8 cellular contexts compared by ENCODE assay signal in genomic region chr3:128487813-128488635, GRCh38. TPM values are rescaled to one million over a fixed set of nuclear protein-coding genes. Genes with fewer than 3 reads are reported as not detected.
DNase-seq lines count a peak whose midpoint lies in the region; ATAC-seq, FAIRE-seq and TF ChIP-seq lines count a peak whose summit lies in the region.

No MANE protein-coding gene starts in this region.

- POLR2A ChIA-PET in MCF 10A (lab: Yijun Ruan, JAX) = interaction anchor here (0.6 kb wide), 1 partner anchor 53 kb away, joined by 3 read pairs; no protein-coding TSS in a partner anchor

- H3K4me1 ChIP-seq in iPS-15b (ENCODE audit: control insufficient read depth, insufficient read depth, low read length) (peaks cover 18% of the 10 kb centered on the region), rectal smooth muscle tissue (ENCODE audit: control insufficient read depth, insufficient read depth, low read length) (peaks cover 8% of the 10 kb centered on the region)

- no peaks in the 10 kb centered on the region for H3K36me3 Mint-ChIP-seq in MCF 10A (ENCODE audit: insufficient read depth, unreplicated experiment)

- CTCF ChIA-PET in MCF 10A (lab: Yijun Ruan, JAX) = no interaction called here

- peak overlapping the region; percentile 64 for H3K4me3 ChIP-seq in iPS-15b (ENCODE audit: low read depth, low read length)
- peak overlapping the region; percentile 72 for H3K4me3 ChIP-seq in rectal smooth muscle tissue (ENCODE audit: low read length)

- H3K27ac ChIP-seq in rectal smooth muscle tissue (ENCODE audit: low read depth, low read length) = no peak overlapping the region

- no peaks in the 10 kb centered on the region for H3K36me3 ChIP-seq in iPS-15b (ENCODE audit: control insufficient read depth, insufficient read depth, low read length)
- H3K36me3 ChIP-seq in rectal smooth muscle tissue (ENCODE audit: control insufficient read depth, insufficient read depth, low read length) = no peaks in the 10 kb centered on the region

- no peak for TF ChIP-seq CTCF in MCF 10A (IDR thresholded peaks at IDR 0.05; ENCODE audit: unreplicated experiment)

- peaks cover 4% of the 10 kb centered on the region for H3K4me1 Mint-ChIP-seq in MCF 10A (ENCODE audit: insufficient read depth, unreplicated experiment)

- no TSS peak for BruUV-seq in MCF 10A (replicated peaks; lab: Mats Ljungman, UMichigan)

- H3K27me3 Mint-ChIP-seq in MCF 10A (ENCODE audit: insufficient read depth, unreplicated experiment) = peaks cover 24% of the 10 kb centered on the region

- no peaks in the 10 kb centered on the region for H3K9me3 ChIP-seq in iPS-15b (ENCODE audit: control insufficient read depth, insufficient read depth, low read length)

- ATAC-seq in GM18873 (IDR thresholded peaks at IDR 0.05; ENCODE audit: low FRiP score, unreplicated experiment) = no peak
- ATAC-seq in HG03442 (IDR thresholded peaks at IDR 0.05; ENCODE audit: unreplicated experiment) = no peak

- H3K9me3 Mint-ChIP-seq in MCF 10A (ENCODE audit: unreplicated experiment) = no peaks in the 10 kb centered on the region

- peak; percentile 77 for DNase-seq in DMS153 treated with DMSO at 0.1 percent for 48 hours (lab: John Stamatoyannopoulos, UW; ENCODE audit: unreplicated experiment)
- DNase-seq in HTR-8/SVneo (ENCODE audit: insufficient read length, low spot score) = peak; percentile 93
- peak; percentile 76 for DNase-seq in MCF 10A (ENCODE audit: unreplicated experiment)

- intact Hi-C loops in MCF 10A (cut with micrococcal nuclease) = no loop called here

- H3K27me3 ChIP-seq in iPS-15b (ENCODE audit: control insufficient read depth, insufficient read depth, low read length) (peaks cover 96% of the 10 kb centered on the region), rectal smooth muscle tissue (ENCODE audit: control insufficient read depth, insufficient read depth, low read length) (peaks cover 79% of the 10 kb centered on the region)

- H3K4me3 Mint-ChIP-seq in MCF 10A (ENCODE audit: unreplicated experiment) = peak overlapping the region; percentile 85

- FAIRE-seq in HTR-8/SVneo (lab: Jason Lieb, UNC) = peak; percentile 72

- H3K9ac ChIP-seq in iPS-15b (ENCODE audit: low read depth, low read length) = no peak overlapping the region
- no peak overlapping the region for H3K9ac ChIP-seq in rectal smooth muscle tissue (ENCODE audit: low read length)

- no peak overlapping the region for H3K27ac Mint-ChIP-seq in MCF 10A (ENCODE audit: low read depth, unreplicated experiment)

TF ChIP-seq in PFSK-1, 5 proteins besides CTCF, POLR2A, EP300 and RAD21:
- no peak for TF ChIP-seq SIN3A (IDR thresholded peaks at IDR 0.05; ENCODE audit: borderline replicate concordance, insufficient read depth, low read length)
- TF ChIP-seq FOXP2 (optimal IDR thresholded peaks at IDR 0.05; ENCODE audit: borderline replicate concordance, extremely low read depth, extremely low read length, insufficient read depth) = no peak
- peak; percentile 73; the same call in 1 of the 2 replicates for TF ChIP-seq TAF1 (IDR thresholded peaks at IDR 0.05; ENCODE audit: borderline replicate concordance, insufficient read depth, low read length)
- peak; percentile 85 for TF ChIP-seq POLR2AphosphoS5 (IDR thresholded peaks at IDR 0.05; ENCODE audit: low read depth, low read length)
- no peak for TF ChIP-seq REST (IDR thresholded peaks at IDR 0.05; ENCODE audit: insufficient read depth in 1 of 2, low read depth in 2 of 2, low read length in 2 of 2)

RNA-seq across cellular contexts. Expression of gene GATA2, which starts 5.0 kb away (rescaled TPM):
- 15.5 TPM for polyA plus RNA-seq in PFSK-1 (2012; ENCODE audit: insufficient read length, low read depth)
- 0.51 and 0.56 TPM in 2 replicates for total RNA-seq in MCF 10A (2022)

RNA-seq across cellular contexts. Expression of gene DNAJB8, which starts 21.3 kb away (rescaled TPM):
- polyA plus RNA-seq in PFSK-1 (2012; ENCODE audit: insufficient read length, low read depth) = not detected
- not detected in 2 replicates for total RNA-seq in MCF 10A (2022)
